1 cellular context compared by ENCODE assay signal in genomic region chr6:100232791-100233573, GRCh38.
TF ChIP-seq lines count a peak whose summit lies in the region.

No MANE protein-coding gene starts in this region.

TF ChIP-seq in K562, 482 proteins besides CTCF, POLR2A, EP300 and RAD21 (continued from another document):
- TF ChIP-seq FOXJ2 (tag; IDR thresholded peaks at IDR 0.05) (no peak), THAP12 (CRISPR knock-in tag; IDR thresholded peaks at IDR 0.05) (no peak), ZNF3 (CRISPR knock-in tag; IDR thresholded peaks at IDR 0.05) (no peak), ADNP (tag; IDR thresholded peaks at IDR 0.05) (no peak), PATZ1 (CRISPR knock-in tag; IDR thresholded peaks at IDR 0.05; ENCODE audit: borderline replicate concordance) (no peak), PRMT5 (CRISPR knock-in tag; IDR thresholded peaks at IDR 0.05) (no peak), HDAC1 (IDR thresholded peaks at IDR 0.05) (no peak), CBX5 (IDR thresholded peaks at IDR 0.05; ENCODE audit: borderline replicate concordance, low read depth) (no peak)
